ENCODE assay signal across 24 cellular contexts in genomic region chr10:86855503-86855902, GRCh38.
DNase-seq lines count a peak whose midpoint lies in the region; ATAC-seq, FAIRE-seq and TF ChIP-seq lines count a peak whose summit lies in the region.
"Had no signal": no experiment of that assay in that cellular context is flagged by ENCODE, and none has a peak within 500 bp of the region (broad histone marks: within the 10 kb centered on the region; RNA-seq: fewer than 3 reads in every experiment).

No MANE protein-coding gene starts in this region.

- no peak for DNase-seq in H54 (ENCODE audit: insufficient read length, low spot score)
- DNase-seq in WTC11 (ENCODE audit: low spot score) = no peak
- peak; percentile 10 for DNase-seq in midbrain (lab: John Stamatoyannopoulos, UW)
- no peak for DNase-seq in CD4-positive, alpha-beta memory T cell
- DNase-seq: ACHN; CD8-positive, alpha-beta T cell; NCI-H1417; NCI-H187; NCI-H2107; NCI-H510A; NCI-H748 treated with DMSO at 0.1 percent for 48 hours; NK-92 treated with Interleukin-12 subunit alpha and Interleukin-12 subunit beta, amount 100 ng/mL, for 24 hours; T-cell had no signal

- no peaks in the 10 kb centered on the region for H3K4me1 ChIP-seq in CD4-positive, alpha-beta memory T cell (ENCODE audit: insufficient read depth, low read length)
- H3K4me1 ChIP-seq: SJCRH30 had no signal

- H3K27ac ChIP-seq in CD4-positive, alpha-beta memory T cell (ENCODE audit: low read depth, low read length) = no peak overlapping the region
- H3K27ac ChIP-seq: BLaER1 treated with 17β-estradiol and CSF1 and Interleukin-3, amounts not matched to agents 10 nM and 100 nM; SJCRH30 had no signal

- no peak for TF ChIP-seq POLR2A in H54 (IDR thresholded peaks at IDR 0.05; ENCODE audit: low read depth, low read length)

- intact Hi-C loops in CD4-positive, alpha-beta memory T cell (cut with micrococcal nuclease) = no loop called here

- H3K27ac Mint-ChIP-seq in WTC11 = peak overlapping the region; percentile 86
- no peak overlapping the region for H3K27ac Mint-ChIP-seq in CD4-positive, alpha-beta memory T cell
- H3K27ac Mint-ChIP-seq: CD8-positive, alpha-beta T cell; T-cell had no signal

- no peaks in the 10 kb centered on the region for H3K9me3 ChIP-seq in CD4-positive, alpha-beta memory T cell (ENCODE audit: control insufficient read depth in 1 of 2, low read length in 2 of 2)
- H3K9me3 ChIP-seq: HAP-1, SJCRH30 had no signal

- CTCF ChIA-PET in WTC11 (lab: Charles Lee) = no interaction called here
- CTCF ChIA-PET in CD4-positive, alpha-beta memory T cell (lab: Charles Lee; ENCODE audit: partially characterized antibody) = no interaction called here

- no peak for TF ChIP-seq CTCF in WTC11 (IDR thresholded peaks at IDR 0.05)

- no peaks in the 10 kb centered on the region for H3K27me3 ChIP-seq in CD4-positive, alpha-beta memory T cell (ENCODE audit: insufficient read depth, low read length)
- H3K27me3 ChIP-seq: BLaER1 treated with 17β-estradiol and CSF1 and Interleukin-3, amounts not matched to agents 10 nM and 100 nM; SJCRH30 had no signal

- POLR2A ChIA-PET in WTC11 (lab: Charles Lee) = interaction anchor here (0.6 kb wide), 2 partner anchors 20 to 433 kb away, joined by 7 to 8 read pairs; no protein-coding TSS in a partner anchor
- POLR2A ChIA-PET in CD4-positive, alpha-beta memory T cell (lab: Charles Lee; ENCODE audit: partially characterized antibody) = no interaction called here

- peaks cover 34% of the 10 kb centered on the region for H3K36me3 Mint-ChIP-seq in WTC11
- peaks cover 13 to 39% of the 10 kb centered on the region in 2 donors for H3K36me3 Mint-ChIP-seq in CD4-positive, alpha-beta memory T cell

- ATAC-seq in WTC11 (no peak), HG03439 (IDR thresholded peaks at IDR 0.05; ENCODE audit: unreplicated experiment) (no peak), GM18870 (IDR thresholded peaks at IDR 0.05; ENCODE audit: unreplicated experiment) (no peak), HG03457 (IDR thresholded peaks at IDR 0.05; ENCODE audit: unreplicated experiment) (no peak)
- ATAC-seq: CD8-positive, alpha-beta T cell; Panc1; T-cell had no signal

- no peak overlapping the region for H3K4me3 ChIP-seq in CD4-positive, alpha-beta memory T cell (ENCODE audit: low read length in 2 of 2)
- H3K4me3 ChIP-seq: BLaER1 treated with 17β-estradiol and CSF1 and Interleukin-3, amounts not matched to agents 10 nM and 100 nM; HAP-1; SJCRH30 had no signal

- no peaks in the 10 kb centered on the region for H3K9me3 Mint-ChIP-seq in WTC11
- peaks cover 0 to 4% (median 0%) of the 10 kb centered on the region in 8 donors for H3K9me3 Mint-ChIP-seq in CD4-positive, alpha-beta memory T cell

- H3K27me3 Mint-ChIP-seq in WTC11 (ENCODE audit: low read depth) = no peaks in the 10 kb centered on the region
- no peaks in the 10 kb centered on the region for H3K27me3 Mint-ChIP-seq in CD4-positive, alpha-beta memory T cell
- H3K27me3 Mint-ChIP-seq: IgD-negative memory B cell, T-cell had no signal

- no peak overlapping the region for H3K4me3 Mint-ChIP-seq in WTC11
- no peak overlapping the region for H3K4me3 Mint-ChIP-seq in CD4-positive, alpha-beta memory T cell
- H3K4me3 Mint-ChIP-seq: CD8-positive, alpha-beta T cell; IgD-negative memory B cell; T-cell had no signal

- H3K36me3 ChIP-seq in CD4-positive, alpha-beta memory T cell (ENCODE audit: insufficient read depth, low read length) = no peaks in the 10 kb centered on the region
- H3K36me3 ChIP-seq: BLaER1 treated with 17β-estradiol and CSF1 and Interleukin-3, amounts not matched to agents 10 nM and 100 nM; HAP-1; SJCRH30 had no signal

- H3K4me1 Mint-ChIP-seq in WTC11 = peaks cover 70% of the 10 kb centered on the region
- no peaks in the 10 kb centered on the region for H3K4me1 Mint-ChIP-seq in CD4-positive, alpha-beta memory T cell
- H3K4me1 Mint-ChIP-seq: IgD-negative memory B cell, T-cell had no signal

- FAIRE-seq in H54 (lab: Jason Lieb, UNC) = peak; percentile 58
- FAIRE-seq: G401.6, GM12892, GM18507 had no signal

TF ChIP-seq in WTC11, 78 proteins besides CTCF, POLR2A, EP300 and RAD21 (continues in another document):
- TF ChIP-seq ZNF416 (CRISPR knock-in tag; IDR thresholded peaks at IDR 0.05) (no peak), TP53 (CRISPR knock-in tag; IDR thresholded peaks at IDR 0.05) (no peak), E2F5 (CRISPR knock-in tag; IDR thresholded peaks at IDR 0.05) (no peak), ZNF532 (CRISPR knock-in tag; IDR thresholded peaks at IDR 0.05; ENCODE audit: borderline replicate concordance) (no peak), HMGA2 (CRISPR knock-in tag; IDR thresholded peaks at IDR 0.05) (no peak), ZNF281 (CRISPR knock-in tag; IDR thresholded peaks at IDR 0.05) (no peak), MAX (CRISPR knock-in tag; IDR thresholded peaks at IDR 0.05) (no peak), NR3C1 (CRISPR knock-in tag; conservative IDR thresholded peaks at IDR 0.05; ENCODE audit: low read depth) (no peak)
